Comparison of ENCODE assay signal across 17 cellular contexts in genomic region chr20:40510622-40511021, GRCh38.
DNase-seq lines count a peak whose midpoint lies in the region; ATAC-seq and TF ChIP-seq lines count a peak whose summit lies in the region.
"Had no signal": no experiment of that assay in that cellular context is flagged by ENCODE, and none has a peak within 500 bp of the region (broad histone marks: within the 10 kb centered on the region; RNA-seq: fewer than 3 reads in every experiment).

No MANE protein-coding gene starts in this region.

- H3K9me3 ChIP-seq in BLaER1 treated with 17β-estradiol and CSF1 and Interleukin-3, amounts not matched to agents 10 nM and 100 nM (replicated peaks in 1 of 11) = no peaks in the 10 kb centered on the region; a peak in 1 of 22 replicates
- H3K9me3 ChIP-seq in HEK293 (ENCODE audit: control insufficient read depth, insufficient read depth, low read depth, low read length) (no peaks in the 10 kb centered on the region), endodermal cell (ENCODE audit: control insufficient read depth, low read length) (no peaks in the 10 kb centered on the region), neutrophil (no peaks in the 10 kb centered on the region)
- H3K9me3 ChIP-seq: Caco-2 had no signal

- peak overlapping the region in 3 of 11 experiments; percentile 22 to 30 (median 29); a peak in 5 of 22 replicates for H3K9ac ChIP-seq in BLaER1 treated with 17β-estradiol and CSF1 and Interleukin-3, amounts not matched to agents 10 nM and 100 nM
- H3K9ac ChIP-seq in endodermal cell (ENCODE audit: extremely low read depth, low read length, poor library complexity, severe bottlenecking) = no peak overlapping the region

- peaks cover 0 to 86% (median 43%) of the 10 kb centered on the region in 10 experiments; a peak in 17 of 20 replicates for H3K4me1 ChIP-seq in BLaER1 treated with 17β-estradiol and CSF1 and Interleukin-3, amounts not matched to agents 10 nM and 100 nM
- no peaks in the 10 kb centered on the region for H3K4me1 ChIP-seq in HEK293 (ENCODE audit: control insufficient read depth, insufficient read depth, low read length)
- peaks cover 6% of the 10 kb centered on the region for H3K4me1 ChIP-seq in endodermal cell (ENCODE audit: control insufficient read depth, insufficient read depth, low read length)
- H3K4me1 ChIP-seq in neutrophil (ENCODE audit: control insufficient read depth in 1 of 2, insufficient read depth in 1 of 2, low read depth in 1 of 2, low read length in 1 of 2) = peaks cover 34 to 43% of the 10 kb centered on the region in 2 experiments
- H3K4me1 ChIP-seq: Caco-2 had no signal

- H3K4me2 ChIP-seq in BLaER1 treated with 17β-estradiol and CSF1 and Interleukin-3, amounts not matched to agents 10 nM and 100 nM = peak overlapping the region in 5 of 11 experiments; percentile 13 to 88 (median 71); a peak in 10 of 22 replicates

- DNase-seq in endodermal cell = peak; percentile 14
- no peak for DNase-seq in GM20000 (ENCODE audit: low spot score)
- no peak for DNase-seq in effector memory CD8-positive, alpha-beta T cell
- DNase-seq in activated CD4-positive, alpha-beta T cell treated with anti-CD3 and anti-CD28 coated beads, Interleukin-2, amount 10 ng/mL, durations not matched to agents 7 days and 5 days = no peak
- DNase-seq: Caco-2; CD4-positive, alpha-beta T cell; DMS153; DMS79; GDM1; H9; IMR-90 had no signal

- no peak overlapping the region for H3K27ac Mint-ChIP-seq in endodermal cell
- H3K27ac Mint-ChIP-seq in effector memory CD8-positive, alpha-beta T cell = no peak overlapping the region
- H3K27ac Mint-ChIP-seq in activated CD4-positive, alpha-beta T cell treated with anti-CD3 and anti-CD28 coated beads, Interleukin-2, amount 10 ng/mL, durations not matched to agents 7 days and 5 days = no peak overlapping the region
- H3K27ac Mint-ChIP-seq: B cell; CD4-positive, alpha-beta T cell; H9 had no signal

- peaks cover 6% of the 10 kb centered on the region for H3K4me1 Mint-ChIP-seq in endodermal cell
- H3K4me1 Mint-ChIP-seq in effector memory CD8-positive, alpha-beta T cell (ENCODE audit: low read depth in 2 of 2) = no peaks in the 10 kb centered on the region
- H3K4me1 Mint-ChIP-seq in activated CD4-positive, alpha-beta T cell treated with anti-CD3 and anti-CD28 coated beads, Interleukin-2, amount 10 ng/mL, durations not matched to agents 7 days and 5 days = no peaks in the 10 kb centered on the region
- H3K4me1 Mint-ChIP-seq: B cell had no signal

- H3K27me3 Mint-ChIP-seq in endodermal cell (ENCODE audit: insufficient read depth) = peaks cover 14% of the 10 kb centered on the region
- H3K27me3 Mint-ChIP-seq in effector memory CD8-positive, alpha-beta T cell = peaks cover 0 to 44% of the 10 kb centered on the region in 2 donors
- H3K27me3 Mint-ChIP-seq in activated CD4-positive, alpha-beta T cell treated with anti-CD3 and anti-CD28 coated beads, Interleukin-2, amount 10 ng/mL, durations not matched to agents 7 days and 5 days = no peaks in the 10 kb centered on the region

- CTCF ChIA-PET in HEK293 (lab: Yijun Ruan, JAX) = no interaction called here
- CTCF ChIA-PET in activated CD4-positive, alpha-beta T cell treated with anti-CD3 and anti-CD28 coated beads, Interleukin-2, amount 10 ng/mL, durations not matched to agents 7 days and 5 days (lab: Charles Lee) = no interaction called here

- no peak overlapping the region for H3K4me3 Mint-ChIP-seq in endodermal cell
- no peak overlapping the region for H3K4me3 Mint-ChIP-seq in effector memory CD8-positive, alpha-beta T cell
- H3K4me3 Mint-ChIP-seq in activated CD4-positive, alpha-beta T cell treated with anti-CD3 and anti-CD28 coated beads, Interleukin-2, amount 10 ng/mL, durations not matched to agents 7 days and 5 days = no peak overlapping the region
- H3K4me3 Mint-ChIP-seq: B cell; CD4-positive, alpha-beta T cell; H9 had no signal

- H3K27me3 ChIP-seq in BLaER1 treated with 17β-estradiol and CSF1 and Interleukin-3, amounts not matched to agents 10 nM and 100 nM = no peaks in the 10 kb centered on the region
- H3K27me3 ChIP-seq in endodermal cell (ENCODE audit: control insufficient read depth, insufficient read depth, low read length, poor library complexity, severe bottlenecking) (no peaks in the 10 kb centered on the region), neutrophil (no peaks in the 10 kb centered on the region)

- no peak overlapping the region for H3K4me3 ChIP-seq in BLaER1 treated with 17β-estradiol and CSF1 and Interleukin-3, amounts not matched to agents 10 nM and 100 nM
- H3K4me3 ChIP-seq in HEK293 (ENCODE audit: low read depth, low read length) = no peak overlapping the region
- no peak overlapping the region for H3K4me3 ChIP-seq in endodermal cell (ENCODE audit: low read length)
- H3K4me3 ChIP-seq in neutrophil (ENCODE audit: low read depth in 1 of 2, low read length in 1 of 2) = no peak overlapping the region
- H3K4me3 ChIP-seq: K562 had no signal

- ATAC-seq in effector memory CD8-positive, alpha-beta T cell (replicated peaks) = no peak
- ATAC-seq: K562 had no signal

- 95 to 97% methylated on average over 2 of the region's 3 CpGs for WGBS in endodermal cell (ENCODE audit: insufficient coverage in 1 of 2, insufficient read length in 1 of 2), 2 experiments

- TF ChIP-seq CTCF in HEK293 (tag by site-specific recombination; IDR thresholded peaks at IDR 0.05) = no peak
- TF ChIP-seq CTCF in endodermal cell (conservative IDR thresholded peaks at IDR 0.05) = no peak
- no peak for TF ChIP-seq CTCF in neutrophil (IDR thresholded peaks at IDR 0.05)
- no peak for TF ChIP-seq CTCF in GM20000 (IDR thresholded peaks at IDR 0.05; ENCODE audit: extremely low read depth, missing control alignments)

- peak overlapping the region in 8 of 11 experiments; percentile 22 to 97 (median 93); a peak in 11 of 22 replicates for H3K27ac ChIP-seq in BLaER1 treated with 17β-estradiol and CSF1 and Interleukin-3, amounts not matched to agents 10 nM and 100 nM
- no peak overlapping the region for H3K27ac ChIP-seq in HEK293 (ENCODE audit: extremely low read depth, low read depth, low read length)
- H3K27ac ChIP-seq in endodermal cell (ENCODE audit: low read depth, low read length) = no peak overlapping the region
- peak overlapping the region; percentile 30 for H3K27ac ChIP-seq in neutrophil
- H3K27ac ChIP-seq: HL-60 had no signal

- POLR2A ChIA-PET in HEK293 (lab: Yijun Ruan, JAX) = no interaction called here
- POLR2A ChIA-PET in activated CD4-positive, alpha-beta T cell treated with anti-CD3 and anti-CD28 coated beads, Interleukin-2, amount 10 ng/mL, durations not matched to agents 7 days and 5 days (lab: Charles Lee) = no interaction called here

- no peaks in the 10 kb centered on the region for H3K9me3 Mint-ChIP-seq in endodermal cell
- no peaks in the 10 kb centered on the region for H3K9me3 Mint-ChIP-seq in effector memory CD8-positive, alpha-beta T cell
- H3K9me3 Mint-ChIP-seq in activated CD4-positive, alpha-beta T cell treated with anti-CD3 and anti-CD28 coated beads, Interleukin-2, amount 10 ng/mL, durations not matched to agents 7 days and 5 days = no peaks in the 10 kb centered on the region
- H3K9me3 Mint-ChIP-seq: CD4-positive, alpha-beta T cell; H9 had no signal

- H3K36me3 Mint-ChIP-seq in endodermal cell (ENCODE audit: low read depth) = no peaks in the 10 kb centered on the region
- H3K36me3 Mint-ChIP-seq in effector memory CD8-positive, alpha-beta T cell (ENCODE audit: insufficient read depth) = no peaks in the 10 kb centered on the region
- H3K36me3 Mint-ChIP-seq in activated CD4-positive, alpha-beta T cell treated with anti-CD3 and anti-CD28 coated beads, Interleukin-2, amount 10 ng/mL, durations not matched to agents 7 days and 5 days (ENCODE audit: low read depth) = no peaks in the 10 kb centered on the region

- H4K20me1 ChIP-seq in BLaER1 treated with 17β-estradiol and CSF1 and Interleukin-3, amounts not matched to agents 10 nM and 100 nM = no peaks in the 10 kb centered on the region

- no peaks in the 10 kb centered on the region for H3K36me3 ChIP-seq in BLaER1 treated with 17β-estradiol and CSF1 and Interleukin-3, amounts not matched to agents 10 nM and 100 nM
- H3K36me3 ChIP-seq in HEK293 (ENCODE audit: control insufficient read depth in 2 of 2, insufficient read depth in 1 of 2, low read length in 2 of 2) = no peaks in the 10 kb centered on the region
- no peaks in the 10 kb centered on the region for H3K36me3 ChIP-seq in endodermal cell (ENCODE audit: control insufficient read depth, insufficient read depth, low read length)
- H3K36me3 ChIP-seq in neutrophil = no peaks in the 10 kb centered on the region

TF ChIP-seq in HEK293, 187 proteins besides CTCF, POLR2A, EP300 and RAD21 (continues in another document):
- peak; percentile 66 for TF ChIP-seq PRDM1 (tag by site-specific recombination; IDR thresholded peaks at IDR 0.05)
- TF ChIP-seq ZNF777 (tag by site-specific recombination; IDR thresholded peaks at IDR 0.05; ENCODE audit: borderline replicate concordance) = no peak
- TF ChIP-seq ZNF366 (tag by site-specific recombination; conservative IDR thresholded peaks at IDR 0.05) = peak; percentile 74
- no peak for TF ChIP-seq ZNF692 (tag by site-specific recombination; IDR thresholded peaks at IDR 0.05)

Comparison
In these comparisons a context has a peak if more than half of its experiments do, and no peak if none do; other contexts are left out.
1. H3K27ac ChIP-seq: peak in BLaER1 treated with 17β-estradiol and CSF1 and Interleukin-3, amounts not matched to agents 10 nM and 100 nM (8 of 11) and neutrophil (single experiment); none in HEK293 (single experiment) and endodermal cell (single experiment).